In the genomic region with DNA sequence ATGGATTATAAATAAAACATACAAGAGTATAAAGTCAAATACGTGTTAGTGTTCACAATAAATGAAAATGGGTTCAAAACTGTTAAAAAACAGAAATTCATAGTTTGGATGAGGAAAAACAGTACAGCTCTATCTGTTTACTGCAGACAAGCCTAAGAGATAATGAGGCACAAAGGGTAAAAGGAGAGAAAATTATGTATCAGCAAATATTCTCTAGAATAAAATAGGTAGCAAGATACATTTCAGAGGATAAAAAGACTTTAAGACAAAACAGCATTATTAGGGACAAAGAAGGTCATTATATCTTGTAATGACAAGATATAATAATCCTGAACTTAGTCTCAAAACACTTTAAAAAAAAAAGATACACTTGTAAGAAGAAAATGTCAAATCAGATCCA, we compare ENCODE assay signal across 26 cellular contexts.
"Had no signal": no experiment of that assay in that cellular context is flagged by ENCODE, and none has a peak within 500 bp of the region (broad histone marks: within the 10 kb centered on the region; RNA-seq: fewer than 3 reads in every experiment).

No MANE protein-coding gene starts in this region.

- DNase-seq: activated CD4-positive, alpha-beta memory T cell treated with anti-CD3 and anti-CD28 coated beads, Interleukin-2, amount 10 ng/mL, durations not matched to agents 7 days and 5 days; activated CD4-positive, alpha-beta T cell treated with anti-CD3 and anti-CD28 coated beads for 36 hours; activated CD4-positive, alpha-beta T cell treated with anti-CD3 and anti-CD28 coated beads, Interleukin-2, amount 10 ng/mL, durations not matched to agents 7 days and 5 days; activated CD4-positive, alpha-beta T cell treated with anti-CD3 and anti-CD28 coated beads, Interleukin-2, amount 50 U/mL, for 4 hours; activated CD4-positive, CD25-positive, alpha-beta regulatory T cell; activated CD4-positive, CD25-positive, alpha-beta regulatory T cell treated with anti-CD3 and anti-CD28 coated beads, Interleukin-2, amount 50 U/mL, for 72 hours; activated effector memory CD4-positive, alpha-beta T cell treated with Interleukin-2 at 50 U/mL for 16 hours; activated gamma-delta T cell treated with Interleukin-2 at 50 U/mL for 16 hours; activated naive CD4-positive, alpha-beta T cell treated with anti-CD3 and anti-CD28 coated beads for 36 hours; activated naive CD8-positive, alpha-beta T cell treated with anti-CD3 and anti-CD28 coated beads, Interleukin-2, amount 10 ng/mL, durations not matched to agents 7 days and 5 days; activated T-cell treated with anti-CD3 and anti-CD28 coated beads, Interleukin-2, amount 50 U/mL, for 4 hours; brain microvascular endothelial cell; dorsolateral prefrontal cortex; effector memory CD8-positive, alpha-beta T cell; erythroblast; head of caudate nucleus; T-helper 2 cell had no signal

- H3K4me1 ChIP-seq: ascending aorta, esophagus muscularis mucosa had no signal

- H3K36me3 Mint-ChIP-seq: activated naive CD4-positive, alpha-beta T cell treated with anti-CD3 and anti-CD28 coated beads, Interleukin-2, amount 50 U/mL, for 72 hours; activated naive CD8-positive, alpha-beta T cell treated with anti-CD3 and anti-CD28 coated beads, Interleukin-2, amount 10 ng/mL, durations not matched to agents 7 days and 5 days had no signal

- H3K9me3 Mint-ChIP-seq: activated CD4-positive, alpha-beta memory T cell treated with anti-CD3 and anti-CD28 coated beads, Interleukin-2, amount 10 ng/mL, durations not matched to agents 7 days and 5 days; activated CD4-positive, alpha-beta T cell treated with anti-CD3 and anti-CD28 coated beads, Interleukin-2, amount 10 ng/mL, durations not matched to agents 7 days and 5 days; activated naive CD4-positive, alpha-beta T cell treated with anti-CD3 and anti-CD28 coated beads for 36 hours; activated naive CD4-positive, alpha-beta T cell treated with anti-CD3 and anti-CD28 coated beads, Interleukin-2, amount 50 U/mL, for 72 hours; activated naive CD8-positive, alpha-beta T cell treated with anti-CD3 and anti-CD28 coated beads, Interleukin-2, amount 10 ng/mL, durations not matched to agents 7 days and 5 days; activated T-cell treated with anti-CD3 and anti-CD28 coated beads, Interleukin-2, amount 50 U/mL, for 4 hours; activated T-helper 17 cell treated with anti-CD3 and anti-CD28 coated beads, Interleukin-2, amount 50 U/mL, for 72 hours; central memory CD8-positive, alpha-beta T cell; dendritic cell treated with granulocyte-macrophage colony-stimulating factor and Interleukin-4, amounts not matched to agents 40 ng/mL and 50 ng/mL, for 4 days; effector memory CD8-positive, alpha-beta T cell had no signal

- H3K9me3 ChIP-seq: ascending aorta, esophagus muscularis mucosa had no signal

- H3K4me3 Mint-ChIP-seq: activated CD4-positive, alpha-beta memory T cell treated with anti-CD3 and anti-CD28 coated beads, Interleukin-2, amount 10 ng/mL, durations not matched to agents 7 days and 5 days; activated CD4-positive, alpha-beta T cell treated with anti-CD3 and anti-CD28 coated beads for 36 hours; activated CD4-positive, alpha-beta T cell treated with anti-CD3 and anti-CD28 coated beads, Interleukin-2, amount 10 ng/mL, durations not matched to agents 7 days and 5 days; activated naive CD4-positive, alpha-beta T cell treated with anti-CD3 and anti-CD28 coated beads for 36 hours; activated naive CD8-positive, alpha-beta T cell treated with anti-CD3 and anti-CD28 coated beads, Interleukin-2, amount 10 ng/mL, durations not matched to agents 7 days and 5 days; activated T-cell treated with anti-CD3 and anti-CD28 coated beads, Interleukin-2, amount 50 U/mL, for 4 hours; activated T-helper 17 cell treated with anti-CD3 and anti-CD28 coated beads, Interleukin-2, amount 50 U/mL, for 72 hours; central memory CD8-positive, alpha-beta T cell; dendritic cell treated with granulocyte-macrophage colony-stimulating factor and Interleukin-4, amounts not matched to agents 40 ng/mL and 50 ng/mL, for 4 days; effector memory CD8-positive, alpha-beta T cell had no signal

- FAIRE-seq: bronchial epithelial cell, frontal cortex had no signal

- H3K27ac ChIP-seq: ascending aorta, brain microvascular endothelial cell, coronary artery, dorsolateral prefrontal cortex, esophagus muscularis mucosa had no signal

- ATAC-seq: activated CD4-positive, alpha-beta T cell treated with anti-CD3 and anti-CD28 coated beads for 36 hours; activated naive CD4-positive, alpha-beta T cell treated with anti-CD3 and anti-CD28 coated beads, Interleukin-2, amount 50 U/mL, for 72 hours; activated T-cell treated with anti-CD3 and anti-CD28 coated beads, Interleukin-2, amount 50 U/mL, for 4 hours; activated T-helper 17 cell treated with anti-CD3 and anti-CD28 coated beads, Interleukin-2, amount 50 U/mL, for 72 hours; effector memory CD8-positive, alpha-beta T cell had no signal

- H3K27ac Mint-ChIP-seq: activated CD4-positive, alpha-beta memory T cell treated with anti-CD3 and anti-CD28 coated beads, Interleukin-2, amount 10 ng/mL, durations not matched to agents 7 days and 5 days; activated CD4-positive, alpha-beta T cell treated with anti-CD3 and anti-CD28 coated beads for 36 hours; activated CD4-positive, alpha-beta T cell treated with anti-CD3 and anti-CD28 coated beads, Interleukin-2, amount 10 ng/mL, durations not matched to agents 7 days and 5 days; activated naive CD4-positive, alpha-beta T cell treated with anti-CD3 and anti-CD28 coated beads for 36 hours; activated naive CD4-positive, alpha-beta T cell treated with anti-CD3 and anti-CD28 coated beads, Interleukin-2, amount 50 U/mL, for 72 hours; activated naive CD8-positive, alpha-beta T cell treated with anti-CD3 and anti-CD28 coated beads, Interleukin-2, amount 10 ng/mL, durations not matched to agents 7 days and 5 days; activated T-helper 17 cell treated with anti-CD3 and anti-CD28 coated beads, Interleukin-2, amount 50 U/mL, for 72 hours; dendritic cell treated with granulocyte-macrophage colony-stimulating factor and Interleukin-4, amounts not matched to agents 40 ng/mL and 50 ng/mL, for 4 days; effector memory CD8-positive, alpha-beta T cell had no signal

- H3K4me1 Mint-ChIP-seq: activated CD4-positive, alpha-beta memory T cell treated with anti-CD3 and anti-CD28 coated beads, Interleukin-2, amount 10 ng/mL, durations not matched to agents 7 days and 5 days; activated CD4-positive, alpha-beta T cell treated with anti-CD3 and anti-CD28 coated beads for 36 hours; activated CD4-positive, alpha-beta T cell treated with anti-CD3 and anti-CD28 coated beads, Interleukin-2, amount 10 ng/mL, durations not matched to agents 7 days and 5 days; activated T-helper 17 cell treated with anti-CD3 and anti-CD28 coated beads, Interleukin-2, amount 50 U/mL, for 72 hours; central memory CD8-positive, alpha-beta T cell had no signal

- H3K36me3 ChIP-seq: ascending aorta, brain microvascular endothelial cell, esophagus muscularis mucosa had no signal

- H3K27me3 ChIP-seq: ascending aorta, brain microvascular endothelial cell, dorsolateral prefrontal cortex had no signal

- H3K4me3 ChIP-seq: ascending aorta, coronary artery, dorsolateral prefrontal cortex, esophagus muscularis mucosa had no signal
